20 cellular contexts compared by ENCODE assay signal in the genomic region with DNA sequence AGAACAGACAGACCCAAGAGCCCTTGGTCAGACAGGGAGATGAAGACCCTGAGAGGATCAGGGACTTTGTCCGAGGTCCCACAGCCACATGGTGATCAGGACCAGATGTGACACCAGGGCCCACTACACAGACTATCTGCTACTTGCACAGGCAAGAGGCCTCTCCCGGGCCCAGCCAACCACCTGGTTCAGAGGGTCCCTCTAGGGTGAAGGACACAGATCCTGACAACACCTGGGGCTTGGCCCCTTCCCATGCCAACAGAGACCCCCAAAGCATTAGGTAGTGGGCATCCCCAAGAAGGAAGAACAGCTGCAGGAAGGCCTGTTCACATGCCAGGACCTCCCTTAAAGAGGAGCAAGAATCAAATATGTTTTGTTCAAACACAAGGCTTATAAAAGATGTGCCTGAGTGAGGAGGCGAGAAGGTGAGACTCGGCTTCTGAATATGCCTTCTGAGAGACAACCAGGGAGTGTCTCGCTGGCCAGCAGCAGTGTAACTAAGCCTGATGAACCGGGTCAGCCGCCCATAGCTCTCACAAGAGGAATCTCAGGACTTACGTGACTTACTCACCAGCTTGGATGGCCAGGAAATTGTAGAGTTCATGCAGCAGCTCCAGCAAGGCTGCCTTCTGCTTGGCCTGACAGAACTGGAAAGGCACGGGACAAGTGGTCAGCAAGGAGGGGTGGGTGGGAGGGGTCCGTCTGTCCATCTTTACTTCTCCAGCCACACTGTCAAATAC. TPM values are rescaled to one million over a fixed set of nuclear protein-coding genes. Genes with fewer than 3 reads are reported as not detected.
DNase-seq lines count a peak whose midpoint lies in the region; ATAC-seq and TF ChIP-seq lines count a peak whose summit lies in the region.
"Had no signal": no experiment of that assay in that cellular context is flagged by ENCODE, and none has a peak within 500 bp of the region (broad histone marks: within the 10 kb centered on the region; RNA-seq: fewer than 3 reads in every experiment).

No MANE protein-coding gene starts in this region.

- ATAC-seq in Panc1, result no peak
- ATAC-seq in left colon, result no peak
- no peak for ATAC-seq in right lobe of liver
- ATAC-seq in HG02852 (IDR thresholded peaks at IDR 0.05; ENCODE audit: unreplicated experiment), result no peak

- peaks cover 43% of the 10 kb centered on the region for H3K4me1 ChIP-seq in GM23248 (ENCODE audit: insufficient read depth)
- peaks cover 74% of the 10 kb centered on the region for H3K4me1 ChIP-seq in Panc1 (ENCODE audit: control insufficient read depth, insufficient read depth, low read length)
- H3K4me1 ChIP-seq in breast epithelium, result peaks cover 0 to 21% of the 10 kb centered on the region in 2 donors
- peaks cover 0 to 19% (median 2%) of the 10 kb centered on the region in 4 donors for H3K4me1 ChIP-seq in right lobe of liver

- H3K9me3 Mint-ChIP-seq in nephron, result no peaks in the 10 kb centered on the region

- H3K4me2 ChIP-seq in GM23248 (ENCODE audit: unreplicated experiment), result no peak overlapping the region
- H3K4me2 ChIP-seq: KMS-11 had no signal

- in situ Hi-C loops in GM23248 (cut with MboI), result no loop called here
- in situ Hi-C loops in Panc1 (cut with HindIII; ENCODE audit: low pct_unique_long_range_greater_than_20kb, low sequenced_read_pairs), result no loop called here

- H3K27ac Mint-ChIP-seq in nephron, result no peak overlapping the region

- peaks cover 44% of the 10 kb centered on the region for H3K79me2 ChIP-seq in GM23248 (ENCODE audit: insufficient read depth)

- no peak for TF ChIP-seq POLR2A in breast epithelium (IDR thresholded peaks at IDR 0.05)
- TF ChIP-seq POLR2A in right lobe of liver (IDR thresholded peaks at IDR 0.05), result no peak

- no peaks in the 10 kb centered on the region for H3K9me2 ChIP-seq in GM23248 (ENCODE audit: insufficient read depth)

- H3K9ac ChIP-seq in GM23248, result no peak overlapping the region
- H3K9ac ChIP-seq: KMS-11 had no signal

- no peaks in the 10 kb centered on the region for H4K20me1 ChIP-seq in GM23248 (ENCODE audit: insufficient read depth)

- peaks cover 62% of the 10 kb centered on the region for H3K36me3 Mint-ChIP-seq in nephron (ENCODE audit: low read depth)

- CTCF ChIA-PET in Panc1 (lab: Charles Lee), result no interaction called here

- peaks cover 37% of the 10 kb centered on the region for H3K36me3 ChIP-seq in GM23248 (ENCODE audit: low read depth)
- H3K36me3 ChIP-seq in Panc1 (ENCODE audit: control insufficient read depth, insufficient read depth, low read length), result peaks cover 31% of the 10 kb centered on the region
- H3K36me3 ChIP-seq in breast epithelium, result peaks cover 12% of the 10 kb centered on the region
- H3K36me3 ChIP-seq in right lobe of liver, result peaks cover 15 to 50% (median 23%) of the 10 kb centered on the region in 4 donors

- H3K27ac ChIP-seq in GM23248 (no peak overlapping the region), Panc1 (ENCODE audit: low read length) (peak overlapping the region; percentile 39; the same call in 1 of the 2 replicates), dorsolateral prefrontal cortex (peak overlapping the region in 37 of 59 donors; percentile 2 to 98 (median 58)), breast epithelium (no peak overlapping the region), right lobe of liver (no peak overlapping the region)
- H3K27ac ChIP-seq: C4-2B, KMS-11 had no signal

- H3K4me3 ChIP-seq in GM23248 (no peak overlapping the region), Panc1 (ENCODE audit: low read depth in 2 of 2, low read length in 2 of 2) (no peak overlapping the region), dorsolateral prefrontal cortex (peak overlapping the region in 2 of 59 donors; percentile 5 to 7), breast epithelium (no peak overlapping the region), right lobe of liver (no peak overlapping the region)

- H3K9me3 ChIP-seq in GM23248 (ENCODE audit: low read depth) (no peaks in the 10 kb centered on the region), Panc1 (ENCODE audit: control insufficient read depth, insufficient read depth, low read depth, low read length) (no peaks in the 10 kb centered on the region), breast epithelium (no peaks in the 10 kb centered on the region), right lobe of liver (no peaks in the 10 kb centered on the region)

- POLR2A ChIA-PET in Panc1 (lab: Charles Lee), result no interaction called here

- H3K27me3 Mint-ChIP-seq in nephron (ENCODE audit: low read depth), result no peaks in the 10 kb centered on the region

- peaks cover 53% of the 10 kb centered on the region for H3K4me1 Mint-ChIP-seq in nephron

- H3F3A ChIP-seq in GM23248 (ENCODE audit: insufficient read depth), result peaks cover 31% of the 10 kb centered on the region

- 82 to 85% methylated on average over 10 of the region's 10 CpGs for WGBS in GM23248 (ENCODE audit: low coverage in 1 of 2, low lambda C conversion rate in 2 of 2, missing lambda C conversion rate in 2 of 2), 2 experiments
- 89% methylated on average over 8 of the region's 10 CpGs for WGBS in right lobe of liver (ENCODE audit: insufficient coverage, low coverage, low lambda C conversion rate, missing lambda C conversion rate)

- TF ChIP-seq CTCF in Panc1 (IDR thresholded peaks at IDR 0.05) (no peak), dorsolateral prefrontal cortex (IDR thresholded peaks at IDR 0.05 in 54 of 56, conservative IDR thresholded peaks at IDR 0.05 in 2 of 56; ENCODE audit: low read depth in 1 of 56, partially characterized antibody in 56 of 56) (no peak), nephron (IDR thresholded peaks at IDR 0.05; ENCODE audit: unreplicated experiment in 3 of 3) (no peak), breast epithelium (IDR thresholded peaks at IDR 0.05) (no peak), right lobe of liver (IDR thresholded peaks at IDR 0.05) (no peak)

- intact Hi-C loops in Panc1 (cut with micrococcal nuclease; ENCODE audit: unreplicated experiment) (no loop called here), dorsolateral prefrontal cortex (cut with DNase I) (loop anchor here (10.0 kb wide), 2 partner anchors 199 to 369 kb away; partner anchors contain the start of genes BAK1 (in 1 of the 2), CUTA (in 1 of the 2) and PHF1 (in 1 of the 2)), breast epithelium (cut with DNase I; ENCODE audit: low total_unique reads) (no loop called here), left colon (cut with DNase I, micrococcal nuclease) (no loop called here), right lobe of liver (cut with DNase I) (no loop called here)

- H2AFZ ChIP-seq in GM23248, result no peak overlapping the region

- peak overlapping the region in 2 of 3 experiments; percentile 32 to 36 for H3K4me3 Mint-ChIP-seq in nephron

- no TSS peak for BruUV-seq in Panc1 (replicated peaks; lab: Mats Ljungman, UMichigan)

- no peaks in the 10 kb centered on the region for H3K27me3 ChIP-seq in GM23248 (replicated peaks; ENCODE audit: insufficient read depth)
- no peaks in the 10 kb centered on the region for H3K27me3 ChIP-seq in Panc1 (ENCODE audit: control insufficient read depth, insufficient read depth, low read length)
- H3K27me3 ChIP-seq in dorsolateral prefrontal cortex, result no peaks in the 10 kb centered on the region
- H3K27me3 ChIP-seq in breast epithelium, result no peaks in the 10 kb centered on the region
- H3K27me3 ChIP-seq in right lobe of liver, result no peaks in the 10 kb centered on the region

- peak; percentile 16 for DNase-seq in GM23248
- no peak for DNase-seq in Panc1 (ENCODE audit: low read depth, low spot score)
- no peak for DNase-seq in dorsolateral prefrontal cortex
- DNase-seq in breast epithelium (ENCODE audit: low spot score in 2 of 2), result no peak
- DNase-seq in left colon, result no peak
- no peak for DNase-seq in right lobe of liver
- DNase-seq: ACHN, DMS79 treated with DMSO at 0.1 percent for 48 hours, H7, MV-4-11, NCI-H1694 treated with DMSO at 0.1 percent for 48 hours, NCI-H510A, NCI-H774, SHP77 had no signal

RNA-seq across cellular contexts. Expression of gene LEMD2, which starts 5.0 kb away (rescaled TPM):
- total RNA-seq in GM23248 (2014; rRNA removed; shearing (Covaris generic)), result 67.5 and 79.0 TPM in 2 replicates
- 20.1 and 21.5 TPM in 2 replicates for polyA plus RNA-seq in GM23248 (2016; fragmentation: Nextera tagmentation; extraction: Ambion mirVana)
- total RNA-seq in Panc1 (2021; ENCODE audit: unreplicated experiment) (89.8 TPM), dorsolateral prefrontal cortex (10 to 100 TPM; 37.1 to 79.5 (median 56.7) TPM), breast epithelium (10 to 100 TPM; 42.2 to 69.1 (median 59.0) TPM), left colon (10 to 100 TPM; 62.6 to 66.7 TPM), right lobe of liver (10 to 100 TPM; 17.8 to 28.0 (median 21.8) TPM)
- polyA plus RNA-seq in Panc1 (2012; ENCODE audit: insufficient read length), result 75.3 TPM

RNA-seq across cellular contexts. Expression of gene MLN, which starts 19.9 kb away (rescaled TPM):
- total RNA-seq in GM23248 (2014; rRNA removed; shearing (Covaris generic)), result not detected in 2 replicates
- not detected in 2 replicates for polyA plus RNA-seq in GM23248 (2016; fragmentation: Nextera tagmentation; extraction: Ambion mirVana)
- not detected for total RNA-seq in Panc1 (2021; ENCODE audit: unreplicated experiment)
- not detected for polyA plus RNA-seq in Panc1 (2012; ENCODE audit: insufficient read length)
- total RNA-seq in dorsolateral prefrontal cortex, result not detected
- total RNA-seq in breast epithelium, result not detected
- not detected for total RNA-seq in left colon
- total RNA-seq in right lobe of liver, result not detected
- total RNA-seq: H7, HT1080, OCI-LY7 had no signal

RNA-seq across cellular contexts. Expression of gene IP6K3, which starts 37.2 kb away (rescaled TPM):
- total RNA-seq in GM23248 (2014; rRNA removed; shearing (Covaris generic)), result not detected in 2 replicates
- polyA plus RNA-seq in GM23248 (2016; fragmentation: Nextera tagmentation; extraction: Ambion mirVana), result 0.08 TPM in 1 of 2 replicates, not detected in the other
- not detected for total RNA-seq in Panc1 (2021; ENCODE audit: unreplicated experiment)
- polyA plus RNA-seq in Panc1 (2012; ENCODE audit: insufficient read length), result not detected
- 10 to 100 TPM in 52 of 120 experiments, 1 to 10 TPM in 68; 1.1 to 55.5 (median 9.0) TPM for total RNA-seq in dorsolateral prefrontal cortex
- 1 to 10 TPM in 1 of 3 donors, under 1 TPM in 2; 0.15 to 4.2 (median 0.66) TPM for total RNA-seq in breast epithelium
- total RNA-seq in left colon, result 1 to 10 TPM in 1 of 2 donors, under 1 TPM in 1; 0.45 to 2.4 TPM
- total RNA-seq in right lobe of liver, result 10 to 100 TPM in 3 of 6 experiments, 1 to 10 TPM in 3; 4.8 to 28.0 (median 9.7) TPM
- total RNA-seq: HT1080, OCI-LY7 had no signal

Comparison
In these comparisons a context has a peak if more than half of its experiments do, and no peak if none do; other contexts are left out.
1. H3K27ac ChIP-seq: peak in Panc1 (single experiment) and dorsolateral prefrontal cortex (37 of 59); none in GM23248 (single experiment), breast epithelium (0 of 2) and right lobe of liver (0 of 3).
2. intact Hi-C loops: an anchor here in dorsolateral prefrontal cortex (10.0 kb wide); none called in Panc1, breast epithelium, left colon and right lobe of liver.